ENCODE assay signal across 3 cellular contexts in genomic region chr12:25942709-25943108, GRCh38.
TF ChIP-seq lines count a peak whose summit lies in the region.

No MANE protein-coding gene starts in this region.

TF ChIP-seq in SK-N-SH treated with all-trans-retinoic acid at 6 μM for 48 hours, 23 proteins besides CTCF, POLR2A, EP300 and RAD21:
- no peak for TF ChIP-seq PATZ1 (CRISPR knock-in tag; IDR thresholded peaks at IDR 0.05; ENCODE audit: borderline replicate concordance)
- TF ChIP-seq TSHZ2 (CRISPR knock-in tag; IDR thresholded peaks at IDR 0.05), result no peak
- no peak for TF ChIP-seq RARB (CRISPR knock-in tag; IDR thresholded peaks at IDR 0.05)
- no peak for TF ChIP-seq SNAI2 (CRISPR knock-in tag; IDR thresholded peaks at IDR 0.05)
- no peak for TF ChIP-seq CSDC2 (CRISPR knock-in tag; IDR thresholded peaks at IDR 0.05)
- TF ChIP-seq GLIS3 (CRISPR knock-in tag; IDR thresholded peaks at IDR 0.05), result no peak

TF ChIP-seq in SK-N-SH, 30 proteins besides CTCF, POLR2A, EP300 and RAD21 (continued from another document):
- TF ChIP-seq USF1 (IDR thresholded peaks at IDR 0.05; ENCODE audit: borderline replicate concordance, low read depth) (no peak), RCOR1 (IDR thresholded peaks at IDR 0.05; ENCODE audit: low read length) (no peak)

TF ChIP-seq in IMR-90, 13 proteins besides CTCF, POLR2A, EP300 and RAD21 (continued from another document):
- TF ChIP-seq ELK1 (IDR thresholded peaks at IDR 0.05; ENCODE audit: borderline replicate concordance, low read depth, low read length), result no peak
TF ChIP-seq in IMR-90: peak in this region for 0.
